Comparison of ENCODE assay signal across 1 cellular context in genomic region chr17:7214300-7215135, GRCh38.
TF ChIP-seq lines count a peak whose summit lies in the region.

No MANE protein-coding gene starts in this region.

TF ChIP-seq in HepG2, 621 proteins besides CTCF, POLR2A, EP300 and RAD21 (continued from another document and continues in another):
- TF ChIP-seq PAXIP1 (CRISPR knock-in tag; conservative IDR thresholded peaks at IDR 0.05) (peak; percentile 50), ZNF33B (CRISPR knock-in tag; IDR thresholded peaks at IDR 0.05) (no peak), BHLHE40 (IDR thresholded peaks at IDR 0.05; ENCODE audit: low read length) (peak; percentile 8; the same call in 1 of the 2 replicates), UBTF (CRISPR knock-in tag; IDR thresholded peaks at IDR 0.05) (no peak), PAX8 (CRISPR knock-in tag; IDR thresholded peaks at IDR 0.05; ENCODE audit: borderline replicate concordance) (no peak), REXO4 (CRISPR knock-in tag; IDR thresholded peaks at IDR 0.05; ENCODE audit: borderline replicate concordance) (no peak), RXRA (CRISPR knock-in tag; IDR thresholded peaks at IDR 0.05) (peak; percentile 20; the same call in 1 of the 2 replicates), ZNF616 (CRISPR knock-in tag; IDR thresholded peaks at IDR 0.05; ENCODE audit: low read depth) (no peak), HOXA5 (CRISPR knock-in tag; IDR thresholded peaks at IDR 0.05) (peak; percentile 48; the same call in 1 of the 2 replicates), AFF4 (CRISPR knock-in tag; IDR thresholded peaks at IDR 0.05) (no peak), FLYWCH1 (CRISPR knock-in tag; IDR thresholded peaks at IDR 0.05) (no peak), TEAD3 (CRISPR knock-in tag; optimal IDR thresholded peaks at IDR 0.05; ENCODE audit: borderline replicate concordance) (peak; percentile 19), ZNF556 (CRISPR knock-in tag; IDR thresholded peaks at IDR 0.05; ENCODE audit: borderline replicate concordance) (peak; percentile 69; the same call in 1 of the 2 replicates), ZNF782 (CRISPR knock-in tag; IDR thresholded peaks at IDR 0.05; ENCODE audit: borderline replicate concordance) (peak; percentile 47; the same call in 1 of the 2 replicates), HCFC1 (IDR thresholded peaks at IDR 0.05; ENCODE audit: low read depth, low read length) (peak; percentile 98; the same call in 1 of the 2 replicates), MXI1 (IDR thresholded peaks at IDR 0.05; ENCODE audit: borderline replicate concordance, low read depth, low read length) (0 out of 3 replicates have a peak, but pooled peaks have one; percentile 2), HNRNPL (IDR thresholded peaks at IDR 0.05; ENCODE audit: low read depth, low read length) (no peak), NAIF1 (CRISPR knock-in tag; IDR thresholded peaks at IDR 0.05; ENCODE audit: borderline replicate concordance) (no peak; the same call in 1 of the 2 replicates), ZFYVE20 (CRISPR knock-in tag; IDR thresholded peaks at IDR 0.05; ENCODE audit: borderline replicate concordance, low read depth) (no peak), ZNF652 (CRISPR knock-in tag; IDR thresholded peaks at IDR 0.05; ENCODE audit: borderline replicate concordance, low read depth) (peak; percentile 98), ZNF563 (CRISPR knock-in tag; IDR thresholded peaks at IDR 0.05) (0 out of 2 replicates have a peak, but pooled peaks have one; percentile 27), ZFP90 (CRISPR knock-in tag; IDR thresholded peaks at IDR 0.05; ENCODE audit: borderline replicate concordance) (0 out of 2 replicates have a peak, but pooled peaks have one; percentile 68), SYNCRIP (IDR thresholded peaks at IDR 0.05; ENCODE audit: insufficient read depth, low read depth, low read length) (no peak), BRCA1 (CRISPR knock-in tag; IDR thresholded peaks at IDR 0.05) (no peak), ZNF550 (CRISPR knock-in tag; IDR thresholded peaks at IDR 0.05; ENCODE audit: borderline replicate concordance) (no peak), DZIP1 (CRISPR knock-in tag; IDR thresholded peaks at IDR 0.05) (no peak), NFKBIZ (CRISPR knock-in tag; IDR thresholded peaks at IDR 0.05) (no peak), RFXAP (CRISPR knock-in tag; IDR thresholded peaks at IDR 0.05; ENCODE audit: borderline replicate concordance) (no peak; the same call in none of the 2 replicates), PBX2 (CRISPR knock-in tag; IDR thresholded peaks at IDR 0.05) (0 out of 2 replicates have a peak, but pooled peaks have one; percentile 35), ZNF788 (CRISPR knock-in tag; IDR thresholded peaks at IDR 0.05; ENCODE audit: borderline replicate concordance) (peak; percentile 54; the same call in 1 of the 2 replicates), ZUFSP (CRISPR knock-in tag; IDR thresholded peaks at IDR 0.05; ENCODE audit: borderline replicate concordance) (no peak), JUNB (CRISPR knock-in tag; IDR thresholded peaks at IDR 0.05; ENCODE audit: borderline replicate concordance) (no peak), ZBTB46 (CRISPR knock-in tag; IDR thresholded peaks at IDR 0.05; ENCODE audit: borderline replicate concordance) (no peak), ZNF547 (CRISPR knock-in tag; IDR thresholded peaks at IDR 0.05) (no peak), PRPF4 (IDR thresholded peaks at IDR 0.05; ENCODE audit: low read depth, low read length, poor library complexity, severe bottlenecking) (no peak), SOX5 (CRISPR knock-in tag; IDR thresholded peaks at IDR 0.05; ENCODE audit: borderline replicate concordance) (0 out of 2 replicates have a peak, but pooled peaks have one; percentile 0), ZNF451 (CRISPR knock-in tag; IDR thresholded peaks at IDR 0.05) (no peak), SIX1 (CRISPR knock-in tag; IDR thresholded peaks at IDR 0.05; ENCODE audit: borderline replicate concordance) (no peak), TFDP1 (CRISPR knock-in tag; IDR thresholded peaks at IDR 0.05; ENCODE audit: borderline replicate concordance) (peak; percentile 67; the same call in 1 of the 2 replicates), KDM5B (CRISPR knock-in tag; IDR thresholded peaks at IDR 0.05; ENCODE audit: borderline replicate concordance) (no peak; the same call in 1 of the 2 replicates), TFDP2 (CRISPR knock-in tag; IDR thresholded peaks at IDR 0.05) (peak; percentile 54; the same call in 1 of the 2 replicates), AHR (CRISPR knock-in tag; IDR thresholded peaks at IDR 0.05) (no peak)
